ENCODE assay signal across 1 cellular context in genomic region chr18:65592419-65592818, GRCh38.
TF ChIP-seq lines count a peak whose summit lies in the region.

No MANE protein-coding gene starts in this region.

TF ChIP-seq in WTC11, 78 proteins besides CTCF, POLR2A, EP300 and RAD21 (continued from another document):
- no peak for TF ChIP-seq ZNF425 (CRISPR knock-in tag; conservative IDR thresholded peaks at IDR 0.05)
- TF ChIP-seq NR3C1 (CRISPR knock-in tag; conservative IDR thresholded peaks at IDR 0.05; ENCODE audit: low read depth) = no peak
- TF ChIP-seq IRF1 (CRISPR knock-in tag; IDR thresholded peaks at IDR 0.05) = no peak
- TF ChIP-seq GRHL2 (CRISPR knock-in tag; IDR thresholded peaks at IDR 0.05; ENCODE audit: insufficient replicate concordance, severe bottlenecking) = no peak
- no peak for TF ChIP-seq E2F1 (CRISPR knock-in tag; IDR thresholded peaks at IDR 0.05)
